In genomic region chr1:6785318-6785712, GRCh38 we compare ENCODE assay signal across 8 cellular contexts. TPM values are rescaled to one million over a fixed set of nuclear protein-coding genes. Genes with fewer than 3 reads are reported as not detected.
DNase-seq lines count a peak whose midpoint lies in the region; ATAC-seq and TF ChIP-seq lines count a peak whose summit lies in the region.

TSS of gene CAMTA1 (plus strand) at chr1:6785454. CDS start at chr1:6785531, 77 bp downstream.

- H3K4me3 ChIP-seq in HUES6 (ENCODE audit: low read depth, low read length) (peak within 1 kb of the TSS; percentile 92), breast epithelium (peak within 1 kb of the TSS; percentile 84 to 94 (median 88)), right lobe of liver (peak within 1 kb of the TSS; percentile 88 to 90 (median 90)), thymus (ENCODE audit: low read length) (peak within 1 kb of the TSS; percentile 97)

- H3K4me1 Mint-ChIP-seq in activated CD4-positive, alpha-beta T cell treated with anti-CD3 and anti-CD28 coated beads, Interleukin-2, amount 10 ng/mL, durations not matched to agents 7 days and 5 days: peaks cover 47% of the 10 kb centered on the region

- ATAC-seq in right lobe of liver: no peak

- intact Hi-C loops in breast epithelium (cut with DNase I; ENCODE audit: low total_unique reads) (no loop called here), right lobe of liver (cut with DNase I) (no loop called here)

- H3K9me3 Mint-ChIP-seq in activated CD4-positive, alpha-beta T cell treated with anti-CD3 and anti-CD28 coated beads, Interleukin-2, amount 10 ng/mL, durations not matched to agents 7 days and 5 days: no peaks in the 10 kb centered on the region

- CTCF ChIA-PET in activated CD4-positive, alpha-beta T cell treated with anti-CD3 and anti-CD28 coated beads, Interleukin-2, amount 10 ng/mL, durations not matched to agents 7 days and 5 days (lab: Charles Lee): interaction anchor here (1.0 to 1.4 kb wide), 2 partner anchors 16 to 433 kb away, joined by 4 read pairs; no protein-coding TSS in a partner anchor

- H3K36me3 Mint-ChIP-seq in activated CD4-positive, alpha-beta T cell treated with anti-CD3 and anti-CD28 coated beads, Interleukin-2, amount 10 ng/mL, durations not matched to agents 7 days and 5 days (ENCODE audit: low read depth): peaks cover 20% of the 10 kb centered on the region

- H3K36me3 ChIP-seq in HUES6 (ENCODE audit: control insufficient read depth, insufficient read depth, low read length) (no peaks in the 10 kb centered on the region), breast epithelium (no peaks in the 10 kb centered on the region), right lobe of liver (no peaks in the 10 kb centered on the region), thymus (ENCODE audit: control insufficient read depth, insufficient read depth) (peaks cover 4% of the 10 kb centered on the region)

- H3K27ac ChIP-seq in HUES6 (ENCODE audit: low read depth, low read length) (peak within 1 kb of the TSS; percentile 97), breast epithelium (peak within 1 kb of the TSS; percentile 95 to 99), right lobe of liver (peak within 1 kb of the TSS; percentile 99 to 100 (median 100)), thymus (ENCODE audit: low read depth) (peak within 1 kb of the TSS; percentile 96)

- peak within 1 kb of the TSS; percentile 90 for H3K4me3 Mint-ChIP-seq in activated CD4-positive, alpha-beta T cell treated with anti-CD3 and anti-CD28 coated beads, Interleukin-2, amount 10 ng/mL, durations not matched to agents 7 days and 5 days

- POLR2A ChIA-PET in activated CD4-positive, alpha-beta T cell treated with anti-CD3 and anti-CD28 coated beads, Interleukin-2, amount 10 ng/mL, durations not matched to agents 7 days and 5 days (lab: Charles Lee): interaction anchor here (0.6 to 0.7 kb wide), 2 partner anchors 18 to 178 kb away, joined by 3 to 4 read pairs; no protein-coding TSS in a partner anchor

- H3K9me3 ChIP-seq in HUES6 (ENCODE audit: control insufficient read depth, insufficient read depth, low read depth, low read length) (no peaks in the 10 kb centered on the region), breast epithelium (no peaks in the 10 kb centered on the region), right lobe of liver (no peaks in the 10 kb centered on the region), thymus (ENCODE audit: control insufficient read depth) (no peaks in the 10 kb centered on the region)

- no peaks in the 10 kb centered on the region for H3K27me3 Mint-ChIP-seq in activated CD4-positive, alpha-beta T cell treated with anti-CD3 and anti-CD28 coated beads, Interleukin-2, amount 10 ng/mL, durations not matched to agents 7 days and 5 days

- no peak for TF ChIP-seq POLR2A in breast epithelium (IDR thresholded peaks at IDR 0.05)
- no peak for TF ChIP-seq POLR2A in right lobe of liver (IDR thresholded peaks at IDR 0.05)

- H3K4me1 ChIP-seq in HUES6 (ENCODE audit: control insufficient read depth, insufficient read depth, low read length) (peaks cover 26% of the 10 kb centered on the region), breast epithelium (peaks cover 6 to 11% of the 10 kb centered on the region in 2 donors), right lobe of liver (peaks cover 0 to 17% (median 3%) of the 10 kb centered on the region in 4 donors), thymus (ENCODE audit: control insufficient read depth, insufficient read depth, low read length) (peaks cover 21% of the 10 kb centered on the region)

- WGBS in right lobe of liver (ENCODE audit: insufficient coverage, low coverage, low lambda C conversion rate, missing lambda C conversion rate): under 1% methylated on average over 20 of the region's 67 CpGs
- WGBS in thymus: under 1% methylated on average over 66 of the region's 67 CpGs

- TF ChIP-seq CTCF in breast epithelium (IDR thresholded peaks at IDR 0.05) (no peak), right lobe of liver (IDR thresholded peaks at IDR 0.05) (no peak)

- no peaks in the 10 kb centered on the region for H3K27me3 ChIP-seq in HUES6 (ENCODE audit: control insufficient read depth, insufficient read depth, low read length)
- no peaks in the 10 kb centered on the region for H3K27me3 ChIP-seq in breast epithelium
- no peaks in the 10 kb centered on the region for H3K27me3 ChIP-seq in right lobe of liver
- no peaks in the 10 kb centered on the region for H3K27me3 ChIP-seq in thymus (ENCODE audit: control insufficient read depth, insufficient read depth)

- H3K27ac Mint-ChIP-seq in activated CD4-positive, alpha-beta T cell treated with anti-CD3 and anti-CD28 coated beads, Interleukin-2, amount 10 ng/mL, durations not matched to agents 7 days and 5 days: peak within 1 kb of the TSS; percentile 99

- DNase-seq in activated CD4-positive, alpha-beta T cell treated with anti-CD3 and anti-CD28 coated beads, Interleukin-2, amount 10 ng/mL, durations not matched to agents 7 days and 5 days: no peak
- DNase-seq in activated CD4-positive, alpha-beta T cell treated with anti-CD3 and anti-CD28 coated beads for 4 hours: no peak
- no peak for DNase-seq in breast epithelium (ENCODE audit: low spot score in 2 of 2)
- DNase-seq in right lobe of liver: no peak
- no peak for DNase-seq in NCI-H1092 treated with DMSO at 0.1 percent for 48 hours (lab: John Stamatoyannopoulos, UW)
- DNase-seq in DMS114 treated with DMSO at 0.1 percent for 48 hours (lab: John Stamatoyannopoulos, UW; ENCODE audit: unreplicated experiment): no peak

- peak within 1 kb of the TSS; percentile 87 for H3K9ac ChIP-seq in HUES6 (ENCODE audit: low read length)

RNA-seq across cellular contexts. Expression of gene CAMTA1, which starts in this region (rescaled TPM):
- 10 to 100 TPM; 39.3 to 48.8 TPM for total RNA-seq in activated CD4-positive, alpha-beta T cell treated with anti-CD3 and anti-CD28 coated beads, Interleukin-2, amount 10 ng/mL, durations not matched to agents 7 days and 5 days
- total RNA-seq in breast epithelium (10 to 100 TPM; 53.4 to 84.0 (median 61.9) TPM), right lobe of liver (10 to 100 TPM; 32.3 to 49.4 (median 37.2) TPM)
- polyA plus RNA-seq in thymus: 158 TPM
